In the genomic region with DNA sequence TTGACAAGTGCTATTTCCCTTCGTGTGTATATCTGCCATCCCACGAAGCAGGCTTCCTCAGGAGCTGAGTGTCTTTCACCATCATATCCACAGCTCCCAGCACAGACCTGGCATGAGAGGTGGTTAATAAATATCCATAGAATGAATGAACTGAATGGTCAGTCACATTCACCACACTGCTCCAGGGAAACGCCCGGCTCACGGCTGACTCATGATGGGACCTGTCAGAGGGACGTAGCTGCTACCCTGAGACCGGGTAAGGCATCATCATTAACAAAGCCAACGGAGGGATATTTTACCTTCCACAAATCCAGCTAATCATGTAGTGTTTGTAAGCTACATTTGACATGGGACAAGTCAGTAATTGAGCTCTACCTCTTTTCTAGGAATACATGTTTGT, we compare ENCODE assay signal across 27 cellular contexts. TPM values are rescaled to one million over a fixed set of nuclear protein-coding genes. Genes with fewer than 3 reads are reported as not detected.
DNase-seq lines count a peak whose midpoint lies in the region; ATAC-seq and TF ChIP-seq lines count a peak whose summit lies in the region.
"Had no signal": no experiment of that assay in that cellular context is flagged by ENCODE, and none has a peak within 500 bp of the region (broad histone marks: within the 10 kb centered on the region; RNA-seq: fewer than 3 reads in every experiment).

No MANE protein-coding gene starts in this region.

- WGBS in GM23248 (ENCODE audit: low coverage in 1 of 2, low lambda C conversion rate in 2 of 2, missing lambda C conversion rate in 2 of 2), 2 experiments = 62 to 72% methylated on average over 8 of the region's 8 CpGs
- WGBS in trophoblast cell (ENCODE audit: extremely low coverage, insufficient coverage, insufficient read length) = no CpG with 5 or more reads among the region's 8 CpGs

- H3K9me3 ChIP-seq in GM23248 (ENCODE audit: low read depth) (no peaks in the 10 kb centered on the region), trophoblast cell (ENCODE audit: insufficient read depth, low read depth, low read length) (no peaks in the 10 kb centered on the region)
- no peaks in the 10 kb centered on the region for H3K9me3 ChIP-seq in CD4-positive, alpha-beta memory T cell (ENCODE audit: control insufficient read depth in 1 of 2, low read length in 2 of 2)
- H3K9me3 ChIP-seq: heart right ventricle, pancreas, right atrium auricular region had no signal

- no peak overlapping the region for H2BK120ac ChIP-seq in trophoblast cell (ENCODE audit: insufficient read depth, low read length, poor library complexity)

- TF ChIP-seq CTCF in endothelial cell (IDR thresholded peaks at IDR 0.05; ENCODE audit: unreplicated experiment) (no peak), WTC11 (IDR thresholded peaks at IDR 0.05) (no peak)

- H3K27me3 ChIP-seq in GM23248 (replicated peaks; ENCODE audit: insufficient read depth) = no peaks in the 10 kb centered on the region
- H3K27me3 ChIP-seq in trophoblast cell (ENCODE audit: insufficient read depth, low read length) = no peaks in the 10 kb centered on the region
- no peaks in the 10 kb centered on the region for H3K27me3 ChIP-seq in CD4-positive, alpha-beta memory T cell (ENCODE audit: insufficient read depth, low read length)
- H3K27me3 ChIP-seq: heart right ventricle, pancreas, right atrium auricular region had no signal

- H2AK5ac ChIP-seq in trophoblast cell (ENCODE audit: low read length) = no peak overlapping the region

- POLR2A ChIA-PET in WTC11 (lab: Charles Lee) = no interaction called here
- POLR2A ChIA-PET in CD4-positive, alpha-beta memory T cell (lab: Charles Lee; ENCODE audit: partially characterized antibody) = interaction anchor here (1.2 kb wide), 1 partner anchor 12 kb away, joined by 4 read pairs; a partner anchor contains a TSS

- no peak overlapping the region for H3K14ac ChIP-seq in trophoblast cell (ENCODE audit: low read length)

- intact Hi-C loops in CD4-positive, alpha-beta memory T cell (cut with micrococcal nuclease) = no loop called here

- H3K79me1 ChIP-seq in trophoblast cell (ENCODE audit: low read length) = no peaks in the 10 kb centered on the region

- DNase-seq in GM23248 = peak; percentile 59
- peak; percentile 62 for DNase-seq in RPMI7951 (ENCODE audit: low read depth)
- no peak for DNase-seq in endothelial cell (ENCODE audit: low spot score)
- peak; percentile 43 to 61 for DNase-seq in trophoblast cell
- no peak for DNase-seq in WTC11 (ENCODE audit: low spot score)
- no peak for DNase-seq in CD4-positive, alpha-beta memory T cell
- no peak for DNase-seq in stimulated activated naive CD8-positive, alpha-beta T cell treated with anti-CD3 and anti-CD28 coated beads, Interleukin-15, amount 100 ng/mL, for 72 hours
- DNase-seq: activated CD4-positive, alpha-beta T cell treated with anti-CD3 and anti-CD28 coated beads for 48 hours; activated gamma-delta T cell treated with Interleukin-2 at 50 U/mL for 16 hours; activated T-cell treated with anti-CD3 and anti-CD28 coated beads, Interleukin-2, amount 50 U/mL, for 1 hour; heart right ventricle; Karpas-422; left cardiac atrium; mammary epithelial cell; MV-4-11; NCI-H1436 treated with DMSO at 0.1 percent for 48 hours; NCI-H345; NCI-H748 treated with DMSO at 0.1 percent for 48 hours; pancreas; stimulated activated CD4-positive, alpha-beta T cell treated with anti-CD3 and anti-CD28 coated beads, Interleukin-2, amount 100 ng/mL, for 48 hours had no signal

- no peak overlapping the region for H2BK12ac ChIP-seq in trophoblast cell (ENCODE audit: low read length)

- CTCF ChIA-PET in WTC11 (lab: Charles Lee) = interaction anchor here (1.1 kb wide), 1 partner anchor 110 kb away, joined by 4 read pairs; no protein-coding TSS in a partner anchor
- CTCF ChIA-PET in CD4-positive, alpha-beta memory T cell (lab: Charles Lee; ENCODE audit: partially characterized antibody) = interaction anchor here (1.3 kb wide), 1 partner anchor 8 kb away, joined by 4 read pairs; no protein-coding TSS in a partner anchor

- H3K23ac ChIP-seq in trophoblast cell (ENCODE audit: low read length) = no peak overlapping the region

- H3K18ac ChIP-seq in trophoblast cell (ENCODE audit: low read length) = no peak overlapping the region

- no peaks in the 10 kb centered on the region for H3K36me3 ChIP-seq in GM23248 (ENCODE audit: low read depth)
- H3K36me3 ChIP-seq in trophoblast cell (ENCODE audit: control insufficient read depth in 1 of 2, insufficient read depth in 2 of 2, low read length in 2 of 2) = peaks cover 15 to 23% of the 10 kb centered on the region in 2 experiments
- no peaks in the 10 kb centered on the region for H3K36me3 ChIP-seq in CD4-positive, alpha-beta memory T cell (ENCODE audit: insufficient read depth, low read length)
- H3K36me3 ChIP-seq: pancreas, right atrium auricular region had no signal

- in situ Hi-C loops in GM23248 (cut with MboI) = no loop called here

- H4K20me1 ChIP-seq in GM23248 (ENCODE audit: insufficient read depth) = no peaks in the 10 kb centered on the region

- no peak overlapping the region for H4K91ac ChIP-seq in trophoblast cell (ENCODE audit: low read depth, low read length)

- H4K8ac ChIP-seq in trophoblast cell (ENCODE audit: low read depth, low read length) = no peak overlapping the region

- H3K27ac ChIP-seq in GM23248 (no peak overlapping the region), trophoblast cell (ENCODE audit: low read depth, low read length) (no peak overlapping the region)
- H3K27ac ChIP-seq in CD4-positive, alpha-beta memory T cell (ENCODE audit: low read depth, low read length) = no peak overlapping the region
- H3K27ac ChIP-seq: C4-2B, heart right ventricle, pancreas, right atrium auricular region had no signal

- peaks cover 27% of the 10 kb centered on the region for H3F3A ChIP-seq in GM23248 (ENCODE audit: insufficient read depth)

- H3K4me3 ChIP-seq in GM23248 (no peak overlapping the region), trophoblast cell (ENCODE audit: low read depth, low read length) (no peak overlapping the region)
- H3K4me3 ChIP-seq in CD4-positive, alpha-beta memory T cell (ENCODE audit: low read length in 2 of 2) = no peak overlapping the region
- H3K4me3 ChIP-seq: GM23338, heart right ventricle, pancreas, right atrium auricular region had no signal

- peaks cover 12% of the 10 kb centered on the region for H3K79me2 ChIP-seq in GM23248 (ENCODE audit: insufficient read depth)
- peaks cover 2% of the 10 kb centered on the region for H3K79me2 ChIP-seq in trophoblast cell (ENCODE audit: control insufficient read depth, insufficient read depth, low read length, poor library complexity)

- no peak overlapping the region for H3K4me2 ChIP-seq in GM23248 (ENCODE audit: unreplicated experiment)
- no peak overlapping the region for H3K4me2 ChIP-seq in trophoblast cell (ENCODE audit: low read length)
- H3K4me2 ChIP-seq: GM23338 had no signal

- H3K4ac ChIP-seq in trophoblast cell (ENCODE audit: low read depth, low read length) = no peak overlapping the region

- H3K36me3 Mint-ChIP-seq in endothelial cell (ENCODE audit: low read depth, unreplicated experiment) (peaks cover 32% of the 10 kb centered on the region), WTC11 (peaks cover 29% of the 10 kb centered on the region)
- H3K36me3 Mint-ChIP-seq in CD4-positive, alpha-beta memory T cell = peaks cover 14% of the 10 kb centered on the region in 2 donors

- H2AFZ ChIP-seq in GM23248 (no peak overlapping the region), trophoblast cell (ENCODE audit: insufficient read depth, low read length, poor library complexity) (no peak overlapping the region)
- H2AFZ ChIP-seq: GM23338 had no signal

- H3K4me1 ChIP-seq in GM23248 (ENCODE audit: insufficient read depth) (peaks cover 16% of the 10 kb centered on the region), trophoblast cell (ENCODE audit: control insufficient read depth in 1 of 2, insufficient read depth in 2 of 2, low read length in 2 of 2) (peaks cover 7 to 9% of the 10 kb centered on the region in 2 experiments)
- H3K4me1 ChIP-seq in CD4-positive, alpha-beta memory T cell (ENCODE audit: insufficient read depth, low read length) = no peaks in the 10 kb centered on the region
- H3K4me1 ChIP-seq: pancreas, right atrium auricular region had no signal

- ATAC-seq in HG03521 (IDR thresholded peaks at IDR 0.05; ENCODE audit: unreplicated experiment) = no peak
- ATAC-seq in WTC11 = no peak
- ATAC-seq in stimulated activated naive CD8-positive, alpha-beta T cell treated with anti-CD3 and anti-CD28 coated beads, Interleukin-15, amount 100 ng/mL, for 72 hours = no peak
- ATAC-seq: GM23338, heart right ventricle, left cardiac atrium, pancreas, Right ventricle myocardium inferior, SK-N-SH treated with all-trans-retinoic acid at 6 μM for 48 hours had no signal

- H3K9ac ChIP-seq in GM23248 (no peak overlapping the region), trophoblast cell (ENCODE audit: low read length) (no peak overlapping the region)

- H3K4me1 Mint-ChIP-seq in endothelial cell (ENCODE audit: unreplicated experiment) (peaks cover 20% of the 10 kb centered on the region), WTC11 (peaks cover 29% of the 10 kb centered on the region)
- peaks cover 0 to 9% (median 1%) of the 10 kb centered on the region in 4 donors for H3K4me1 Mint-ChIP-seq in CD4-positive, alpha-beta memory T cell
- H3K4me1 Mint-ChIP-seq in stimulated activated naive CD8-positive, alpha-beta T cell treated with anti-CD3 and anti-CD28 coated beads, Interleukin-15, amount 100 ng/mL, for 72 hours = peaks cover 3% of the 10 kb centered on the region

- H3K4me3 Mint-ChIP-seq in endothelial cell (ENCODE audit: unreplicated experiment) (peak overlapping the region; percentile 25), WTC11 (no peak overlapping the region)
- no peak overlapping the region for H3K4me3 Mint-ChIP-seq in CD4-positive, alpha-beta memory T cell
- no peak overlapping the region for H3K4me3 Mint-ChIP-seq in stimulated activated naive CD8-positive, alpha-beta T cell treated with anti-CD3 and anti-CD28 coated beads, Interleukin-15, amount 100 ng/mL, for 72 hours
- H3K4me3 Mint-ChIP-seq: brain, GM23338 had no signal

- peaks cover 4% of the 10 kb centered on the region for H3K27me3 Mint-ChIP-seq in endothelial cell (ENCODE audit: unreplicated experiment)
- no peaks in the 10 kb centered on the region for H3K27me3 Mint-ChIP-seq in WTC11 (ENCODE audit: low read depth)
- no peaks in the 10 kb centered on the region for H3K27me3 Mint-ChIP-seq in CD4-positive, alpha-beta memory T cell
- H3K27me3 Mint-ChIP-seq in stimulated activated naive CD8-positive, alpha-beta T cell treated with anti-CD3 and anti-CD28 coated beads, Interleukin-15, amount 100 ng/mL, for 72 hours = no peaks in the 10 kb centered on the region
- H3K27me3 Mint-ChIP-seq: brain had no signal

- no peak overlapping the region for H3K27ac Mint-ChIP-seq in endothelial cell (ENCODE audit: unreplicated experiment)
- H3K27ac Mint-ChIP-seq in WTC11 = no peak overlapping the region
- no peak overlapping the region for H3K27ac Mint-ChIP-seq in CD4-positive, alpha-beta memory T cell
- H3K27ac Mint-ChIP-seq in stimulated activated naive CD8-positive, alpha-beta T cell treated with anti-CD3 and anti-CD28 coated beads, Interleukin-15, amount 100 ng/mL, for 72 hours = no peak overlapping the region

- H3K9me2 ChIP-seq in GM23248 (ENCODE audit: insufficient read depth) = no peaks in the 10 kb centered on the region

- H3K9me3 Mint-ChIP-seq in endothelial cell (ENCODE audit: unreplicated experiment) (no peaks in the 10 kb centered on the region), WTC11 (no peaks in the 10 kb centered on the region)
- H3K9me3 Mint-ChIP-seq in CD4-positive, alpha-beta memory T cell = no peaks in the 10 kb centered on the region
- no peaks in the 10 kb centered on the region for H3K9me3 Mint-ChIP-seq in stimulated activated naive CD8-positive, alpha-beta T cell treated with anti-CD3 and anti-CD28 coated beads, Interleukin-15, amount 100 ng/mL, for 72 hours
- H3K9me3 Mint-ChIP-seq: brain, GM23338 had no signal

- H4K12ac ChIP-seq in trophoblast cell (ENCODE audit: low read depth, low read length) = no peak overlapping the region

- no peak overlapping the region for H2BK5ac ChIP-seq in trophoblast cell (ENCODE audit: low read depth, low read length, poor library complexity)

RNA-seq across cellular contexts. Expression of a gene that starts 12.5 kb away (rescaled TPM):
- total RNA-seq in GM23248 (2014; rRNA removed; shearing (Covaris generic)) = 3.0 and 3.4 TPM in 2 replicates
- 3.9 and 4.8 TPM in 2 replicates for polyA plus RNA-seq in GM23248 (2016; fragmentation: Nextera tagmentation; extraction: Ambion mirVana)
- 15.5 and 16.2 TPM in 2 replicates for total RNA-seq in RPMI7951 (2014; rRNA removed; shearing (Covaris generic))
- total RNA-seq in endothelial cell (ENCODE audit: unreplicated experiment) (25.2 TPM), WTC11 (2021) (19.7 to 27.4 TPM (median 25.3 TPM) in 3 replicates)
- polyA plus RNA-seq in trophoblast cell (2013) = 10.5 and 11.6 TPM in 2 replicates
- total RNA-seq in CD4-positive, alpha-beta memory T cell = 1 to 10 TPM; 3.6 to 4.3 TPM
- 1 to 10 TPM; 3.9 to 6.9 TPM for polyA plus RNA-seq in CD4-positive, alpha-beta memory T cell

Comparison
In these comparisons a context has a peak if more than half of its experiments do, and no peak if none do; other contexts are left out.
1. DNase-seq: peak in GM23248 (single experiment), RPMI7951 (single experiment) and trophoblast cell (2 of 2); none in endothelial cell (single experiment), WTC11 (single experiment), CD4-positive, alpha-beta memory T cell (0 of 5) and stimulated activated naive CD8-positive, alpha-beta T cell treated with anti-CD3 and anti-CD28 coated beads, Interleukin-15, amount 100 ng/mL, for 72 hours (0 of 2).